ENCODE assay signal across 21 cellular contexts in the genomic region with DNA sequence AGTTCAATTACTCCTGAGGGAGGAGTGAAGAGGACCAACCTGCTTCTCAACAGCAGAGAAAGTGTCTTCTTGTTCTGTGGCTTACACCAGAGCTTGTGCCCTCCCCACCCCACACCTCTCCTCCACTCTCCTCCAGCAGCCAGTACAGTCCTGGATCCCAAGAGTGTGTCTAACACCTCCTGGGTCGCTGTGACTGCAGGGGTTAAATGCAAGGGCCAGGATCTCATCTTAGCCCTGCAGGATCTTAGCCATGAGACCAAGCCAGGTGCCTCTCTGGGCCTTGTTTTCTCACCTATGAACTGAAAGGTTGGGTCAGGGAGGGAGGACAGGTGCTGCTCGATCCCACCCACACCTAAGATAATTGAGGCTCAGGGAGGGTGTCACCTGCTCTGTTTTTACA.
"Had no signal": no experiment of that assay in that cellular context is flagged by ENCODE, and none has a peak within 500 bp of the region (broad histone marks: within the 10 kb centered on the region; RNA-seq: fewer than 3 reads in every experiment).

No MANE protein-coding gene starts in this region.

- DNase-seq: effector CD4-positive, alpha-beta T cell; endodermal cell; heart right ventricle; hypothalamus; kidney glomerular epithelial cell; naive thymus-derived CD4-positive, alpha-beta T cell; ovary; sigmoid colon; stimulated activated CD4-positive, alpha-beta T cell treated with anti-CD3 and anti-CD28 coated beads, Interleukin-12 subunit alpha, Interleukin-12 subunit beta, amount 100 ng/mL, for 4 hours; stimulated activated naive CD4-positive, alpha-beta T cell; stomach; substantia nigra; transverse colon had no signal

- H3K4me3 ChIP-seq: coronary artery, heart right ventricle, ovary, right atrium auricular region, sigmoid colon, skin epidermis, stomach, thoracic aorta, transverse colon had no signal

- FAIRE-seq: endothelial cell of umbilical vein, frontal cortex, islet of Langerhans had no signal

- H3K36me3 ChIP-seq: heart right ventricle, ovary, right atrium auricular region, sigmoid colon, stomach, thoracic aorta, transverse colon had no signal

- H3K27ac Mint-ChIP-seq: endodermal cell; naive thymus-derived CD4-positive, alpha-beta T cell had no signal

- H3K4me1 Mint-ChIP-seq: naive thymus-derived CD4-positive, alpha-beta T cell had no signal

- H3K27ac ChIP-seq: coronary artery, heart right ventricle, ovary, right atrium auricular region, sigmoid colon, skin epidermis, stomach, thoracic aorta, transverse colon had no signal

- H3K36me3 Mint-ChIP-seq: naive thymus-derived CD4-positive, alpha-beta T cell had no signal

- H3K4me3 Mint-ChIP-seq: endodermal cell; naive thymus-derived CD4-positive, alpha-beta T cell; neural crest cell had no signal

- H3K9me3 ChIP-seq: ovary, thoracic aorta, transverse colon had no signal

- ATAC-seq: heart right ventricle; naive thymus-derived CD4-positive, alpha-beta T cell had no signal

- H3K27me3 ChIP-seq: heart right ventricle, ovary, right atrium auricular region, sigmoid colon, stomach, transverse colon had no signal
